ENCODE assay signal across 18 cellular contexts in the genomic region with DNA sequence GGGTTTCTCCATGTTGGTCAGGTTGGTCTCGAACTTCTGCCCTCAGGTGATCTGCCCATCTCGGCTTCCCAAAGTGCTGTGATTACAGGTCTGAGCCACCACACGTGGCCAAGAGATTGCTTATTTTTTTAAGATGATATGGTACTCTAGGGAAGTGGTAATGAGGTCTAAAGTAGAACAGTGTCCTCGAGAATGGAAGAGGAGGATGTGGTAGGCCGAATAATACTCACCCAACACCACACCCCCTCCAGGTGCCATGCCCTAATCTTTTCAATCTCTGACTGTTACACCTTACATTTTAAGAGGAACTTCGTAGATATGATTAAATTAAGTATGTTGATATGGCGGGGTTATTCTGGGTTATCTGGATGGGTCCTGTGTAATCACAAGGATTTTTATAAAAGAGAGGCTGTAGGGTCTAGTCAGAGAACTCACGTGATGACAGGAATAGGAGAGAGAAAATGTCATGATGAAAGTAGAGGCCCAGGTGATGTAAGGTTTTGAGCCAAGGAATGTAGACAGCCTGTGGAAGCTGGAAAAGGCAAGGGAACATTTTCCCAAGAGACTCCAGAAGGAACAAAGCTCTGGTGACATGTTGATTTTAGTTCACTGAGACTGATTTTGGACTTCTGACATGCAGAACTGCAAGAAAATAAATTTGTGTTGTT. TPM values are rescaled to one million over a fixed set of nuclear protein-coding genes. Genes with fewer than 3 reads are reported as not detected.
DNase-seq lines count a peak whose midpoint lies in the region; ATAC-seq and TF ChIP-seq lines count a peak whose summit lies in the region.
"Had no signal": no experiment of that assay in that cellular context is flagged by ENCODE, and none has a peak within 500 bp of the region (broad histone marks: within the 10 kb centered on the region; RNA-seq: fewer than 3 reads in every experiment).

No MANE protein-coding gene starts in this region.

- POLR2A ChIA-PET in CD4-positive, alpha-beta T cell (lab: Charles Lee): interaction anchor here (1.7 to 2.5 kb wide), 3 partner anchors 8 to 29 kb away, joined by 5 to 48 read pairs (median 9); partner anchors contain the start of gene CDK13
- POLR2A ChIA-PET in CD8-positive, alpha-beta memory T cell (lab: Charles Lee): interaction anchor here (1.5 kb wide), 1 partner anchor 30 kb away, joined by 6 read pairs; the partner anchor contains the start of gene CDK13

- intact Hi-C loops in CD4-positive, alpha-beta T cell (cut with DNase I, micrococcal nuclease): loop anchor here in 1 of 2 experiments (2.0 kb wide), 1 partner anchor 27 kb away; no protein-coding TSS in a partner anchor
- intact Hi-C loops in esophagus squamous epithelium (cut with DNase I): no loop called here

- peak in 5 of 10 experiments; percentile 8 to 26 (median 16) for DNase-seq in CD4-positive, alpha-beta T cell
- peak in 4 of 5 donors; percentile 24 to 65 (median 38) for DNase-seq in CD8-positive, alpha-beta memory T cell
- DNase-seq in memory B cell (ENCODE audit: low spot score in 2 of 2) (no peak), esophagus squamous epithelium (lab: John Stamatoyannopoulos, UW) (no peak), BE2C (no peak), CD1c-positive myeloid dendritic cell (ENCODE audit: extremely low spot score) (no peak)
- DNase-seq: anterior cingulate cortex, foreskin fibroblast, NCI-H2029 treated with DMSO at 0.1 percent for 48 hours, NCI-H69, upper lobe of left lung had no signal

- H3K4me1 Mint-ChIP-seq in CD4-positive, alpha-beta T cell (ENCODE audit: low read depth): peaks cover 15% of the 10 kb centered on the region
- peaks cover 17 to 28% (median 23%) of the 10 kb centered on the region in 3 donors for H3K4me1 Mint-ChIP-seq in CD8-positive, alpha-beta memory T cell
- peaks cover 13% of the 10 kb centered on the region for H3K4me1 Mint-ChIP-seq in memory B cell

- no peaks in the 10 kb centered on the region for H3K9me3 ChIP-seq in CD4-positive, alpha-beta T cell (ENCODE audit: control insufficient read depth, low read length)
- H3K9me3 ChIP-seq in CD8-positive, alpha-beta memory T cell (ENCODE audit: low read length): no peaks in the 10 kb centered on the region
- H3K9me3 ChIP-seq in esophagus squamous epithelium: no peaks in the 10 kb centered on the region
- H3K9me3 ChIP-seq in BE2C: no peaks in the 10 kb centered on the region
- H3K9me3 ChIP-seq: upper lobe of left lung had no signal

- no peaks in the 10 kb centered on the region for H3K36me3 ChIP-seq in CD8-positive, alpha-beta memory T cell (ENCODE audit: insufficient read depth, low read length)
- H3K36me3 ChIP-seq in esophagus squamous epithelium (no peaks in the 10 kb centered on the region), BE2C (no peaks in the 10 kb centered on the region)
- H3K36me3 ChIP-seq: upper lobe of left lung had no signal

- WGBS in esophagus squamous epithelium, 2 donors: 71 to 76% methylated on average over 7 to 8 of the region's 8 CpGs

- CTCF ChIA-PET in CD4-positive, alpha-beta T cell (lab: Charles Lee): interaction anchor here (0.9 to 1.8 kb wide), 4 partner anchors 13 to 73 kb away, joined by 3 to 6 read pairs (median 4); no protein-coding TSS in a partner anchor
- CTCF ChIA-PET in CD8-positive, alpha-beta memory T cell (lab: Charles Lee): no interaction called here

- H3K9me3 Mint-ChIP-seq in CD4-positive, alpha-beta T cell: no peaks in the 10 kb centered on the region
- H3K9me3 Mint-ChIP-seq in CD8-positive, alpha-beta memory T cell: no peaks in the 10 kb centered on the region
- H3K9me3 Mint-ChIP-seq in memory B cell: no peaks in the 10 kb centered on the region

- H3K36me3 Mint-ChIP-seq in CD4-positive, alpha-beta T cell (ENCODE audit: low read depth): no peaks in the 10 kb centered on the region
- H3K36me3 Mint-ChIP-seq in CD8-positive, alpha-beta memory T cell: peaks cover 0 to 8% (median 0%) of the 10 kb centered on the region in 3 donors
- H3K36me3 Mint-ChIP-seq in memory B cell: peaks cover 2% of the 10 kb centered on the region

- TF ChIP-seq CTCF in CD4-positive, alpha-beta T cell (IDR thresholded peaks at IDR 0.05): no peak
- TF ChIP-seq CTCF in esophagus squamous epithelium (IDR thresholded peaks at IDR 0.05) (no peak), BE2C (IDR thresholded peaks at IDR 0.05; ENCODE audit: low read depth, low read length) (no peak)

- H3K27me3 Mint-ChIP-seq in CD4-positive, alpha-beta T cell: no peaks in the 10 kb centered on the region
- no peaks in the 10 kb centered on the region for H3K27me3 Mint-ChIP-seq in CD8-positive, alpha-beta memory T cell
- H3K27me3 Mint-ChIP-seq in memory B cell: no peaks in the 10 kb centered on the region

- no peaks in the 10 kb centered on the region for H3K27me3 ChIP-seq in CD4-positive, alpha-beta T cell (ENCODE audit: control insufficient read depth, insufficient read depth, low read length)
- H3K27me3 ChIP-seq in CD8-positive, alpha-beta memory T cell (ENCODE audit: insufficient read depth, low read length, poor library complexity, severe bottlenecking): no peaks in the 10 kb centered on the region
- H3K27me3 ChIP-seq in esophagus squamous epithelium: no peaks in the 10 kb centered on the region
- H3K27me3 ChIP-seq in BE2C: no peaks in the 10 kb centered on the region
- H3K27me3 ChIP-seq: BLaER1, upper lobe of left lung had no signal

- H3K4me1 ChIP-seq in CD8-positive, alpha-beta memory T cell (ENCODE audit: insufficient read depth, low read length): peaks cover 46% of the 10 kb centered on the region
- H3K4me1 ChIP-seq in esophagus squamous epithelium (peaks cover 0 to 55% (median 18%) of the 10 kb centered on the region in 3 donors), BE2C (peaks cover 6% of the 10 kb centered on the region; the same call in 1 of the 2 replicates)

- H3K4me3 Mint-ChIP-seq in CD4-positive, alpha-beta T cell: no peak overlapping the region
- H3K4me3 Mint-ChIP-seq in CD8-positive, alpha-beta memory T cell: no peak overlapping the region
- H3K4me3 Mint-ChIP-seq in memory B cell: no peak overlapping the region

- H3K4me3 ChIP-seq in CD8-positive, alpha-beta memory T cell (ENCODE audit: low read length): no peak overlapping the region
- no peak overlapping the region for H3K4me3 ChIP-seq in esophagus squamous epithelium
- H3K4me3 ChIP-seq in BE2C (ENCODE audit: low read depth, low read length): no peak overlapping the region
- H3K4me3 ChIP-seq: BLaER1, K562, SK-N-MC, upper lobe of left lung had no signal

- TF ChIP-seq POLR2A in esophagus squamous epithelium (IDR thresholded peaks at IDR 0.05): no peak

- ATAC-seq in CD4-positive, alpha-beta T cell (ENCODE audit: poor library complexity): peak; percentile 86
- peak; percentile 80 to 93 for ATAC-seq in activated CD4-positive, CD25-positive, alpha-beta regulatory T cell treated with anti-CD3 and anti-CD28 coated beads, Interleukin-2, amount 50 U/mL, for 24 hours
- ATAC-seq in memory B cell (ENCODE audit: low read depth): peak; percentile 65
- ATAC-seq in GM19467 (IDR thresholded peaks at IDR 0.05; ENCODE audit: unreplicated experiment): no peak
- ATAC-seq: K562, left lobe of liver had no signal

- no peak overlapping the region for H3K27ac Mint-ChIP-seq in CD4-positive, alpha-beta T cell
- no peak overlapping the region for H3K27ac Mint-ChIP-seq in CD8-positive, alpha-beta memory T cell
- H3K27ac Mint-ChIP-seq in memory B cell: no peak overlapping the region

- no peak overlapping the region for H3K27ac ChIP-seq in CD4-positive, alpha-beta T cell (ENCODE audit: low read depth, low read length)
- no peak overlapping the region for H3K27ac ChIP-seq in CD8-positive, alpha-beta memory T cell (ENCODE audit: low read depth, low read length)
- H3K27ac ChIP-seq in esophagus squamous epithelium: no peak overlapping the region
- H3K27ac ChIP-seq: BLaER1, parathyroid adenoma, SK-N-MC, upper lobe of left lung had no signal

RNA-seq across cellular contexts. Expression of gene CDK13, which starts 29.5 kb away (rescaled TPM):
- total RNA-seq in CD4-positive, alpha-beta T cell: 100 to 1,000 TPM; 135 to 138 TPM
- 10 to 100 TPM; 43.2 to 43.9 TPM for total RNA-seq in CD8-positive, alpha-beta memory T cell
- polyA plus RNA-seq in CD8-positive, alpha-beta memory T cell: 45.8 TPM
- total RNA-seq in esophagus squamous epithelium: 10 to 100 TPM; 46.0 to 99.8 (median 66.0) TPM
- polyA plus RNA-seq in BE2C (2012; ENCODE audit: insufficient read depth, insufficient read length, low read depth): 18.6 TPM

Comparison
In these comparisons a context has a peak if more than half of its experiments do, and no peak if none do; other contexts are left out.
1. DNase-seq: peak in CD8-positive, alpha-beta memory T cell (4 of 5); none in memory B cell (0 of 2), esophagus squamous epithelium (single experiment), BE2C (single experiment) and CD1c-positive myeloid dendritic cell (single experiment).